In genomic region chr7:43491984-43492383, GRCh38 we compare ENCODE assay signal across 18 cellular contexts.
DNase-seq lines count a peak whose midpoint lies in the region; ATAC-seq and TF ChIP-seq lines count a peak whose summit lies in the region.
"Had no signal": no experiment of that assay in that cellular context is flagged by ENCODE, and none has a peak within 500 bp of the region (broad histone marks: within the 10 kb centered on the region; RNA-seq: fewer than 3 reads in every experiment).

No MANE protein-coding gene starts in this region.

- H3K4me3 ChIP-seq in SK-N-SH (ENCODE audit: low read depth in 2 of 2, low read length in 1 of 2) = no peak overlapping the region
- H3K4me3 ChIP-seq in skeletal muscle cell (ENCODE audit: low read depth, low read length) = no peak overlapping the region
- H3K4me3 ChIP-seq: SK-N-MC had no signal

- H3K27me3 ChIP-seq in SK-N-SH (ENCODE audit: insufficient read depth) = peaks cover 73% of the 10 kb centered on the region

- H3K9me3 ChIP-seq in SK-N-SH = no peaks in the 10 kb centered on the region

- POLR2A ChIA-PET in SK-N-SH (lab: Yijun Ruan, JAX) = no interaction called here

- TF ChIP-seq EP300 in SK-N-SH (IDR thresholded peaks at IDR 0.05; ENCODE audit: borderline replicate concordance in 1 of 2, low read depth in 1 of 2, low read length in 1 of 2) = no peak

- H3F3A ChIP-seq in SK-N-SH (replicated peaks; ENCODE audit: insufficient read depth) = no peaks in the 10 kb centered on the region

- H2AFZ ChIP-seq in SK-N-SH (ENCODE audit: low read depth) = no peak overlapping the region

- H3K4me2 ChIP-seq in SK-N-SH = no peak overlapping the region

- no peak for TF ChIP-seq RAD21 in SK-N-SH (IDR thresholded peaks at IDR 0.05; ENCODE audit: low read length)

- H3K9me2 ChIP-seq in SK-N-SH = no peaks in the 10 kb centered on the region

- ATAC-seq in HG02588 (IDR thresholded peaks at IDR 0.05; ENCODE audit: unreplicated experiment) = no peak
- ATAC-seq: activated CD4-positive, alpha-beta T cell treated with anti-CD3 and anti-CD28 coated beads for 36 hours; activated T-cell treated with anti-CD3 and anti-CD28 coated beads, Interleukin-2, amount 50 U/mL, for 72 hours had no signal

- H3K79me2 ChIP-seq in SK-N-SH (ENCODE audit: insufficient read depth) = no peaks in the 10 kb centered on the region

- H4K20me1 ChIP-seq in SK-N-SH (ENCODE audit: insufficient read depth) = no peaks in the 10 kb centered on the region

- CTCF ChIA-PET in SK-N-SH (lab: Yijun Ruan, JAX) = interaction anchor here (1.2 to 1.3 kb wide), 2 partner anchors 19 to 89 kb away, joined by 3 read pairs; no protein-coding TSS in a partner anchor

- H3K36me3 ChIP-seq in SK-N-SH (replicated peaks in 1 of 2; ENCODE audit: control insufficient read depth in 1 of 2, insufficient read depth in 2 of 2, low read length in 1 of 2) = no peaks in the 10 kb centered on the region

- no peak for TF ChIP-seq CTCF in SK-N-SH (IDR thresholded peaks at IDR 0.05)

- H3K4me1 ChIP-seq in SK-N-SH (ENCODE audit: control insufficient read depth in 1 of 2, insufficient read depth in 2 of 2, low read depth in 1 of 2, low read length in 1 of 2) = peaks cover 0 to 8% of the 10 kb centered on the region in 2 experiments; a peak in 1 of 4 replicates

- H3K27ac ChIP-seq in SK-N-SH (ENCODE audit: low read depth in 2 of 2, low read length in 1 of 2) = no peak overlapping the region
- H3K27ac ChIP-seq in caudate nucleus (ENCODE audit: low read depth, low read length) = no peak overlapping the region
- H3K27ac ChIP-seq: HL-60, SK-N-MC had no signal

- DNase-seq in GM04504 (ENCODE audit: low read depth) (peak; percentile 28), SK-N-SH (no peak), fibroblast of gingiva (ENCODE audit: low read depth) (peak; percentile 42), skeletal muscle cell (ENCODE audit: low read depth) (peak; percentile 68), caudate nucleus (lab: John Stamatoyannopoulos, UW) (no peak), NCI-H2227 treated with DMSO at 0.1 percent for 48 hours (lab: John Stamatoyannopoulos, UW) (no peak), NCI-H748 (lab: John Stamatoyannopoulos, UW; ENCODE audit: unreplicated experiment) (no peak)
- DNase-seq: activated CD4-positive, alpha-beta T cell treated with anti-CD3 and anti-CD28 coated beads for 36 hours; activated T-cell treated with anti-CD3 and anti-CD28 coated beads, Interleukin-2, amount 50 U/mL, for 72 hours; aorta; immature natural killer cell; naive B cell; NCI-H1092; NCI-H82; right cardiac atrium had no signal

- WGBS in SK-N-SH (ENCODE audit: low lambda C conversion rate) = 30% methylated on average over 2 of the region's 2 CpGs

- no peak overlapping the region for H3K9ac ChIP-seq in SK-N-SH

TF ChIP-seq in SK-N-SH, 30 proteins besides CTCF, POLR2A, EP300 and RAD21:
- TF ChIP-seq TCF12 (IDR thresholded peaks at IDR 0.05) (peak; percentile 44; the same call in 1 of the 2 replicates), MEF2A (IDR thresholded peaks at IDR 0.05; ENCODE audit: borderline replicate concordance, low read depth) (no peak), SMC3 (IDR thresholded peaks at IDR 0.05; ENCODE audit: low read depth, low read length) (no peak), JUND (IDR thresholded peaks at IDR 0.05) (peak; percentile 56), FOSL2 (IDR thresholded peaks at IDR 0.05; ENCODE audit: borderline replicate concordance, low read depth) (peak; percentile 56; the same call in 1 of the 2 replicates), MAX (IDR thresholded peaks at IDR 0.05; ENCODE audit: low read depth) (peak; percentile 44; the same call in 1 of the 2 replicates), RFX5 (IDR thresholded peaks at IDR 0.05; ENCODE audit: low read length) (no peak), PBX3 (IDR thresholded peaks at IDR 0.05) (no peak), NFIC (IDR thresholded peaks at IDR 0.05; ENCODE audit: borderline replicate concordance) (peak; percentile 78; the same call in 1 of the 2 replicates)
- TF ChIP-seq, protein P1, sequence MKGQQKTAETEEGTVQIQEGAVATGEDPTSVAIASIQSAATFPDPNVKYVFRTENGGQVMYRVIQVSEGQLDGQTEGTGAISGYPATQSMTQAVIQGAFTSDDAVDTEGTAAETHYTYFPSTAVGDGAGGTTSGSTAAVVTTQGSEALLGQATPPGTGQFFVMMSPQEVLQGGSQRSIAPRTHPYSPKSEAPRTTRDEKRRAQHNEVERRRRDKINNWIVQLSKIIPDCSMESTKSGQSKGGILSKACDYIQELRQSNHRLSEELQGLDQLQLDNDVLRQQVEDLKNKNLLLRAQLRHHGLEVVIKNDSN (IDR thresholded peaks at IDR 0.05; ENCODE audit: borderline replicate concordance, low read depth) = no peak
TF ChIP-seq in SK-N-SH: peak in this region for 5.

Comparison
In these comparisons a context has a peak if more than half of its experiments do, and no peak if none do; other contexts are left out.
1. DNase-seq: peak in GM04504 (single experiment), fibroblast of gingiva (single experiment) and skeletal muscle cell (single experiment); none in SK-N-SH (single experiment), caudate nucleus (0 of 61), NCI-H2227 treated with DMSO at 0.1 percent for 48 hours (single experiment) and NCI-H748 (single experiment).